ENCODE assay signal across 16 cellular contexts in genomic region chr1:57839488-57839887, GRCh38.
"Had no signal": no experiment of that assay in that cellular context is flagged by ENCODE, and none has a peak within 500 bp of the region (broad histone marks: within the 10 kb centered on the region; RNA-seq: fewer than 3 reads in every experiment).

No MANE protein-coding gene starts in this region.

- DNase-seq: activated CD4-positive, alpha-beta memory T cell treated with anti-CD3 and anti-CD28 coated beads for 36 hours; activated naive CD4-positive, alpha-beta T cell treated with anti-CD3 and anti-CD28 coated beads, Interleukin-2, amount 10 ng/mL, durations not matched to agents 7 days and 5 days; activated T-cell treated with anti-CD3 and anti-CD28 coated beads, Interleukin-2, amount 50 U/mL, for 24 hours; endodermal cell; gastrocnemius medialis; heart left ventricle; immature natural killer cell; lower lobe of right lung; nucleus accumbens; right cardiac atrium; stimulated activated CD4-positive, alpha-beta T cell treated with anti-CD3 and anti-CD28 coated beads, Interleukin-15, amount 100 ng/mL, for 24 hours; stimulated activated CD4-positive, alpha-beta T cell treated with anti-CD3 and anti-CD28 coated beads, Interleukin-4, amount 100 ng/mL, for 1 hour; stimulated activated naive CD4-positive, alpha-beta T cell; substantia nigra; uterus; WERI-Rb-1 had no signal
